31 cellular contexts compared by ENCODE assay signal in genomic region chr12:63521706-63522105, GRCh38.
"Had no signal": no experiment of that assay in that cellular context is flagged by ENCODE, and none has a peak within 500 bp of the region (broad histone marks: within the 10 kb centered on the region; RNA-seq: fewer than 3 reads in every experiment).

No MANE protein-coding gene starts in this region.

- DNase-seq: activated B cell treated with CpG ODN at 0.5 μM for 24 hours; activated CD4-positive, alpha-beta memory T cell treated with anti-CD3 and anti-CD28 coated beads for 36 hours; activated CD4-positive, alpha-beta T cell treated with anti-CD3 and anti-CD28 coated beads for 4 hours; activated CD4-positive, alpha-beta T cell treated with anti-CD3 and anti-CD28 coated beads, Interleukin-2, amount 50 U/mL, for 1 hour; activated CD4-positive, CD25-positive, alpha-beta regulatory T cell treated with anti-CD3 and anti-CD28 coated beads, Interleukin-2, amount 50 U/mL, for 72 hours; activated CD8-positive, alpha-beta memory T cell treated with anti-CD3 and anti-CD28 coated beads, Interleukin-2, amount 50 U/mL, for 4 hours; activated naive CD4-positive, alpha-beta T cell; activated naive CD4-positive, alpha-beta T cell treated with anti-CD3 and anti-CD28 coated beads, Interleukin-2, amount 50 U/mL, for 16 hours; activated naive CD8-positive, alpha-beta T cell treated with anti-CD3 and anti-CD28 coated beads for 36 hours; activated T-cell treated with anti-CD3 and anti-CD28 coated beads for 4 hours; activated T-cell treated with anti-CD3 and anti-CD28 coated beads, Interleukin-2, amount 50 U/mL, for 4 hours; amniotic stem cell; aorta; brain microvascular endothelial cell; central memory CD4-positive, alpha-beta T cell; Karpas-422; KBM-7; NCI-H1105; NCI-H1436 treated with DMSO at 0.1 percent for 48 hours; NCI-H1930; NCI-H2081 treated with DMSO at 0.1 percent for 48 hours; NCI-H226; NCI-H524 treated with DMSO at 0.1 percent for 48 hours; NCI-H82; NK-92 treated with Interleukin-12 subunit alpha and Interleukin-12 subunit beta, amount 100 ng/mL, for 24 hours; PC-9; Right ventricle myocardium superior; SW 1271; T-helper 1 cell; T-helper 2 cell; T-helper 9 cell had no signal

- ATAC-seq: activated T-cell treated with anti-CD3 and anti-CD28 coated beads, Interleukin-2, amount 50 U/mL, for 4 hours had no signal
